ENCODE assay signal across 9 cellular contexts in genomic region chr20:46215913-46216707, GRCh38.
A peak's percentile ranks its signal among the peaks of the same experiment; 100 is the strongest.
DNase-seq lines count a peak whose midpoint lies in the region; ATAC-seq, FAIRE-seq and TF ChIP-seq lines count a peak whose summit lies in the region.
"Had no signal": no experiment of that assay in that cellular context is flagged by ENCODE, and none has a peak within 500 bp of the region (broad histone marks: within the 10 kb centered on the region; RNA-seq: fewer than 3 reads in every experiment).

No MANE protein-coding gene starts in this region.

- WGBS in HepG2 (ENCODE audit: low lambda C conversion rate): 4% methylated on average over 17 of the region's 17 CpGs

- H3K27ac ChIP-seq in HepG2 (ENCODE audit: extremely low read length, insufficient read depth, low read length): no peak overlapping the region

- in situ Hi-C loops in HepG2 (cut with HindIII; ENCODE audit: extremely low pct_ligation_motif_present, low pct_unique_long_range_greater_than_20kb): no loop called here

- POLR2A ChIA-PET in HepG2 (lab: Yijun Ruan, JAX): no interaction called here

- ATAC-seq in HepG2: peak; percentile 69
- no peak for ATAC-seq in GM19023 (IDR thresholded peaks at IDR 0.05; ENCODE audit: unreplicated experiment)
- no peak for ATAC-seq in GM21528 (IDR thresholded peaks at IDR 0.05; ENCODE audit: low FRiP score, unreplicated experiment)

- no peak overlapping the region for H3K4me2 ChIP-seq in HepG2 (ENCODE audit: low read depth, low read length)

- TF ChIP-seq RAD21 in HepG2 (CRISPR knock-in tag; IDR thresholded peaks at IDR 0.05): no peak

- no peak for TF ChIP-seq POLR2A in HepG2 (IDR thresholded peaks at IDR 0.05; ENCODE audit: insufficient read depth in 1 of 2, low read depth in 2 of 2, low read length in 2 of 2)

- no peak overlapping the region for H2AFZ ChIP-seq in HepG2 (ENCODE audit: low read length)

- H3K9me3 ChIP-seq in HepG2 (ENCODE audit: low read length): no peaks in the 10 kb centered on the region

- no peaks in the 10 kb centered on the region for H3K79me2 ChIP-seq in HepG2 (ENCODE audit: insufficient read depth, low read length)

- H4K20me1 ChIP-seq in HepG2 (ENCODE audit: insufficient read depth, low read length): no peaks in the 10 kb centered on the region

- H3K4me1 ChIP-seq in HepG2 (ENCODE audit: insufficient read depth, low read length): no peaks in the 10 kb centered on the region

- BruUV-seq in HepG2 (replicated peaks; lab: Mats Ljungman, UMichigan): no TSS peak

- H3K4me3 ChIP-seq in choroid plexus epithelial cell (ENCODE audit: low read depth, low read length): no peak overlapping the region
- H3K4me3 ChIP-seq in HepG2 (replicated peaks in 1 of 3; ENCODE audit: insufficient read depth in 1 of 3, low read depth in 2 of 3, low read length in 3 of 3): no peak overlapping the region

- peaks cover 1 to 44% of the 10 kb centered on the region in 2 experiments; a peak in 4 of 5 replicates for H3K27me3 ChIP-seq in HepG2 (ENCODE audit: control insufficient read depth in 1 of 2, insufficient read depth in 2 of 2, low read length in 2 of 2)

- TF ChIP-seq EP300 in HepG2 (IDR thresholded peaks at IDR 0.05; ENCODE audit: low read depth in 2 of 2, low read length in 2 of 2) (no peak), HepG2 (CRISPR knock-in tag; IDR thresholded peaks at IDR 0.05; ENCODE audit: borderline replicate concordance) (no peak)

- DNase-seq in Daoy (ENCODE audit: low read depth) (peak; percentile 94), MV-4-11 (lab: John Stamatoyannopoulos, UW) (peak; percentile 42), choroid plexus epithelial cell (ENCODE audit: low read depth) (peak; percentile 73), HepG2 (ENCODE audit: low spot score) (peak; percentile 55), DMS53 treated with DMSO at 0.1 percent for 48 hours (lab: John Stamatoyannopoulos, UW; ENCODE audit: unreplicated experiment) (no peak)
- no peak for DNase-seq in central memory CD4-positive, alpha-beta T cell
- DNase-seq: DMS79 had no signal

- TF ChIP-seq CTCF in choroid plexus epithelial cell (conservative IDR thresholded peaks at IDR 0.05; ENCODE audit: low read depth, low read length): no peak
- TF ChIP-seq CTCF in HepG2 (CRISPR knock-in tag; IDR thresholded peaks at IDR 0.05): no peak

- no peaks in the 10 kb centered on the region for H3K36me3 ChIP-seq in HepG2 (replicated peaks in 1 of 2; ENCODE audit: control insufficient read depth in 1 of 2, insufficient read depth in 2 of 2, low read length in 2 of 2)

- H3K9ac ChIP-seq in HepG2 (ENCODE audit: insufficient read depth, low read depth, low read length): no peak overlapping the region

- CTCF ChIA-PET in HepG2 (lab: Yijun Ruan, JAX; ENCODE audit: low intra/inter-chr PET ratio, low total read pairs): no interaction called here

- intact Hi-C loops in HepG2 (cut with micrococcal nuclease; ENCODE audit: unreplicated experiment): no loop called here

- no peak for FAIRE-seq in HepG2 (lab: Jason Lieb, UNC)

TF ChIP-seq in HepG2, 621 proteins besides CTCF, POLR2A, EP300 and RAD21:
- TF ChIP-seq ZNF776 (CRISPR knock-in tag; IDR thresholded peaks at IDR 0.05) (0 out of 2 replicates have a peak, but pooled peaks have one; percentile 10), NR3C1 (CRISPR knock-in tag; IDR thresholded peaks at IDR 0.05) (no peak), RFXANK (CRISPR knock-in tag; IDR thresholded peaks at IDR 0.05) (no peak), ZNF350 (CRISPR knock-in tag; IDR thresholded peaks at IDR 0.05; ENCODE audit: borderline replicate concordance, low read depth) (0 out of 2 replicates have a peak, but pooled peaks have one; percentile 16), FOSL2 (CRISPR knock-in tag; IDR thresholded peaks at IDR 0.05) (peak; percentile 89), NCOA5 (CRISPR knock-in tag; IDR thresholded peaks at IDR 0.05) (no peak), ZNF225 (CRISPR knock-in tag; IDR thresholded peaks at IDR 0.05) (0 out of 2 replicates have a peak, but pooled peaks have one; percentile 28), TEAD3 (CRISPR knock-in tag; optimal IDR thresholded peaks at IDR 0.05; ENCODE audit: borderline replicate concordance) (peak; percentile 52), FOXK2 (IDR thresholded peaks at IDR 0.05) (no peak), ZNF510 (CRISPR knock-in tag; IDR thresholded peaks at IDR 0.05; ENCODE audit: low read depth) (no peak)

Comparison
In these comparisons a context has a peak if more than half of its experiments do, and no peak if none do; other contexts are left out.
1. DNase-seq: peak in Daoy (single experiment), MV-4-11 (single experiment), choroid plexus epithelial cell (single experiment) and HepG2 (single experiment); none in central memory CD4-positive, alpha-beta T cell (single experiment) and DMS53 treated with DMSO at 0.1 percent for 48 hours (single experiment).